17 cellular contexts compared by ENCODE assay signal in the genomic region with DNA sequence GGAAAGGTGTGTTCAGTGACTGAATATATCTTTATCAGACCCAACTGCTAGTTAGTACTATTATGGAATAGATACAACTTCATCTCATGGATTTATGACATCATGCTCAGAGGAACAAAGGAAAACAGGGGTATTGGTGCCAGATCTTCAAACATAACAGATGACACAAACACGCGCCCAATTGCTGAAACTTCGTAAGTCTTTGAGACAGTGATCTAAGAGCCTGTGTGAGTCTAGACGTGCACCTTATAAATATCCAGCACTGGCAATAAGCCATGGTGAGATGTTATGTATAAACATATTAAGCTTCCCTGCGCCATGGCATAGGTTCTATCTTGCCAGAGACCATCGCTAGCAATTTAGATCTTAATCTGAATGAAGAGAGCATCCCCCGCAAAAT.
"Had no signal": no experiment of that assay in that cellular context is flagged by ENCODE, and none has a peak within 500 bp of the region (broad histone marks: within the 10 kb centered on the region; RNA-seq: fewer than 3 reads in every experiment).

No MANE protein-coding gene starts in this region.

- H3K36me3 ChIP-seq: gastrocnemius medialis, spleen had no signal

- H3K4me1 ChIP-seq: pancreas had no signal

- H3K9me3 ChIP-seq: gastrocnemius medialis, heart right ventricle, pancreas, right atrium auricular region, spleen had no signal

- H3K27me3 Mint-ChIP-seq: activated CD8-positive, alpha-beta memory T cell treated with anti-CD3 and anti-CD28 coated beads, Interleukin-2, amount 10 ng/mL, durations not matched to agents 7 days and 5 days; activated naive CD8-positive, alpha-beta T cell treated with anti-CD3 and anti-CD28 coated beads for 36 hours; activated T-cell treated with anti-CD3 and anti-CD28 coated beads, Interleukin-2, amount 50 U/mL, for 24 hours; stimulated activated memory B cell treated with anti-CD40 and anti-IgM and Interleukin-4, amounts not matched to agents 10 μg/mL and 1 μg/mL and 100 μg/mL, for 72 hours; type B pancreatic cell had no signal

- ATAC-seq: activated CD8-positive, alpha-beta memory T cell treated with anti-CD3 and anti-CD28 coated beads, Interleukin-2, amount 10 ng/mL, durations not matched to agents 7 days and 5 days; gastrocnemius medialis; heart right ventricle; left ventricle myocardium superior; pancreas; stimulated activated memory B cell treated with anti-CD40 and anti-IgM and Interleukin-4, amounts not matched to agents 10 μg/mL and 1 μg/mL and 100 μg/mL, for 72 hours had no signal

- DNase-seq: activated CD4-positive, alpha-beta T cell treated with anti-CD3 and anti-CD28 coated beads, Interleukin-2, amount 50 U/mL, for 48 hours; activated CD4-positive, CD25-positive, alpha-beta regulatory T cell treated with anti-CD3 and anti-CD28 coated beads, Interleukin-2, amount 50 U/mL, for 72 hours; activated CD8-positive, alpha-beta memory T cell treated with anti-CD3 and anti-CD28 coated beads, Interleukin-2, amount 10 ng/mL, durations not matched to agents 7 days and 5 days; activated gamma-delta T cell; activated naive CD8-positive, alpha-beta T cell treated with anti-CD3 and anti-CD28 coated beads for 36 hours; activated T-cell treated with anti-CD3 and anti-CD28 coated beads, Interleukin-2, amount 50 U/mL, for 24 hours; gastrocnemius medialis; heart right ventricle; kidney; left ventricle myocardium superior; pancreas; spleen; stimulated activated CD4-positive, alpha-beta T cell treated with anti-CD3 and anti-CD28 coated beads, Interleukin-1b, Interleukin-23, amount 100 ng/mL, for 48 hours had no signal

- H3K27ac Mint-ChIP-seq: activated CD8-positive, alpha-beta memory T cell treated with anti-CD3 and anti-CD28 coated beads, Interleukin-2, amount 10 ng/mL, durations not matched to agents 7 days and 5 days; activated naive CD8-positive, alpha-beta T cell treated with anti-CD3 and anti-CD28 coated beads for 36 hours; activated T-cell treated with anti-CD3 and anti-CD28 coated beads, Interleukin-2, amount 50 U/mL, for 24 hours; type B pancreatic cell had no signal

- H3K27ac ChIP-seq: gastrocnemius medialis, heart right ventricle, right atrium auricular region, spleen had no signal

- H3K4me3 Mint-ChIP-seq: activated CD8-positive, alpha-beta memory T cell treated with anti-CD3 and anti-CD28 coated beads, Interleukin-2, amount 10 ng/mL, durations not matched to agents 7 days and 5 days; activated naive CD8-positive, alpha-beta T cell treated with anti-CD3 and anti-CD28 coated beads for 36 hours; activated T-cell treated with anti-CD3 and anti-CD28 coated beads, Interleukin-2, amount 50 U/mL, for 24 hours; neural crest cell; stimulated activated memory B cell treated with anti-CD40 and anti-IgM and Interleukin-4, amounts not matched to agents 10 μg/mL and 1 μg/mL and 100 μg/mL, for 72 hours; type B pancreatic cell had no signal

- H3K27me3 ChIP-seq: gastrocnemius medialis, heart right ventricle, pancreas, right atrium auricular region, spleen had no signal

- H3K4me1 Mint-ChIP-seq: activated naive CD8-positive, alpha-beta T cell treated with anti-CD3 and anti-CD28 coated beads for 36 hours had no signal

- H3K4me3 ChIP-seq: gastrocnemius medialis, heart right ventricle, pancreas, right atrium auricular region, spleen had no signal

- H3K36me3 Mint-ChIP-seq: activated CD8-positive, alpha-beta memory T cell treated with anti-CD3 and anti-CD28 coated beads, Interleukin-2, amount 10 ng/mL, durations not matched to agents 7 days and 5 days; activated naive CD8-positive, alpha-beta T cell treated with anti-CD3 and anti-CD28 coated beads for 36 hours; stimulated activated memory B cell treated with anti-CD40 and anti-IgM and Interleukin-4, amounts not matched to agents 10 μg/mL and 1 μg/mL and 100 μg/mL, for 72 hours had no signal

- H3K9me3 Mint-ChIP-seq: activated naive CD8-positive, alpha-beta T cell treated with anti-CD3 and anti-CD28 coated beads for 36 hours; activated T-cell treated with anti-CD3 and anti-CD28 coated beads, Interleukin-2, amount 50 U/mL, for 24 hours; neural crest cell; stimulated activated memory B cell treated with anti-CD40 and anti-IgM and Interleukin-4, amounts not matched to agents 10 μg/mL and 1 μg/mL and 100 μg/mL, for 72 hours; type B pancreatic cell had no signal
